8 cellular contexts compared by ENCODE assay signal in the genomic region with DNA sequence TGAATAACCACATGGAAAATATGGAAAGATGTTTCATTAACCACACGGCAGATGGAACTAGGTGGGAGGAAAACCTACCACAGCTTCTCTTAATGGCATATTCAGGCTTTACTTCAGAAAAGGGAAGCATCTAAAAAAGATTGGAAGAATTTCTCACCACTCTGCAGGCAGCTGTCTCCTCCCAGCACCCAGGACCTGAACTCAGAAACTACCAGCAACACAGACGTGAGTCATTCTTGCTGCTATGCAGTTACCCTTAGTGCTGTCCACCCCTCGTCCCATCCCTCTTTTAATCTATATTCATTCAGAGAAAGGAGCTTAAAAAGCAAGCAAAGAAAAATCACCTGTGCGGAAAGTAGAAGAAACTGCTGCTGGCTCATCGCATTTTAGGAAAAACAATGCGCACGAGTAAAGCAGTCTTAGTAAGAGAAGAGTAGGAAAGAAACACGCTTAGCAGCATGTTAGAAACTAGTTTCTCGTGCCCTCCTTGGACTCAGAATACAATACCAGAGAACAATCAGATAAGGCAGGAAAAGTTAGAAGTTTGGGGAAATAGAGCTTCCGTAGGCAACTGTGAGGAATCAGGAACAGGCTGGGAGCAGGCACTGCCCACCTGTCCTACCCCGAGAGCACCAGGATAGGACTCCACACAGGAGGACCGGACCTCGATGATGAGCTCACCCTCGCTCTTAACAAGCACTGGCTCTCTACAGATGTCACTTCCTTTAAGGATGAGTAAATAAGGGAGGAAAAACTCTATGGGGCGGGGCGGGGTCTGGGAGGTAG. TPM values are rescaled to one million over a fixed set of nuclear protein-coding genes. Genes with fewer than 3 reads are reported as not detected.
DNase-seq lines count a peak whose midpoint lies in the region; FAIRE-seq and TF ChIP-seq lines count a peak whose summit lies in the region.

No MANE protein-coding gene starts in this region.

- no peaks in the 10 kb centered on the region for H3K79me2 ChIP-seq in fibroblast of lung (ENCODE audit: control insufficient read depth, insufficient read depth, low read length)

- no peaks in the 10 kb centered on the region for H3K36me3 ChIP-seq in fibroblast of lung (ENCODE audit: control insufficient read depth, insufficient read depth, low read length)

- no peak overlapping the region for H3K9ac ChIP-seq in fibroblast of lung (ENCODE audit: insufficient read depth, low read length)

- no peak for TF ChIP-seq CTCF in fibroblast of lung (conservative IDR thresholded peaks at IDR 0.05 in 1 of 2, IDR thresholded peaks at IDR 0.05 in 1 of 2; ENCODE audit: low read depth in 1 of 2, low read length in 2 of 2)

- H3K9me3 ChIP-seq in fibroblast of lung (ENCODE audit: control insufficient read depth, insufficient read depth, low read depth, low read length): no peaks in the 10 kb centered on the region

- DNase-seq in Daoy (ENCODE audit: low read depth) (peak; percentile 66), H4 (ENCODE audit: low spot score) (peak; percentile 22), RCC 7860 (ENCODE audit: low spot score) (peak; percentile 43), fibroblast of lung (ENCODE audit: low read depth in 2 of 2) (peak; percentile 9 to 49), COLO829 (ENCODE audit: low spot score) (no peak), LoVo (ENCODE audit: low spot score) (no peak), COR-L47 (lab: John Stamatoyannopoulos, UW) (no peak)
- no peak for DNase-seq in stimulated activated CD8-positive, alpha-beta memory T cell treated with anti-CD3 and anti-CD28 coated beads, Interleukin-4, amount 100 ng/mL, for 48 hours

- FAIRE-seq in RCC 7860 (lab: Jason Lieb, UNC): no peak

- no peak overlapping the region for H3K27ac ChIP-seq in fibroblast of lung (ENCODE audit: insufficient read depth, low read length)

- peaks cover 8% of the 10 kb centered on the region for H3K4me1 ChIP-seq in fibroblast of lung (ENCODE audit: control insufficient read depth, extremely low read depth, insufficient read depth, low read length)

- H2AFZ ChIP-seq in fibroblast of lung (ENCODE audit: low read length): no peak overlapping the region

- no peak overlapping the region for H3K4me2 ChIP-seq in fibroblast of lung (ENCODE audit: extremely low read depth, insufficient read depth, low read length)

- no peak overlapping the region for H3K4me3 ChIP-seq in fibroblast of lung (replicated peaks in 1 of 4; ENCODE audit: control extremely low read depth in 1 of 4, insufficient read depth in 1 of 4, low read depth in 3 of 4, low read length in 4 of 4)

- no peaks in the 10 kb centered on the region for H3K27me3 ChIP-seq in fibroblast of lung (ENCODE audit: control insufficient read depth, insufficient read depth, low read length)

- H4K20me1 ChIP-seq in fibroblast of lung (ENCODE audit: control insufficient read depth, extremely low read depth, insufficient read depth, low read length): no peaks in the 10 kb centered on the region

RNA-seq across cellular contexts. Expression of a gene that starts 48.1 kb away (rescaled TPM):
- total RNA-seq in Daoy (2014; rRNA removed; shearing (Covaris generic)): 0.17 TPM in 1 of 2 replicates, not detected in the other
- total RNA-seq in H4 (2014; rRNA removed; shearing (Covaris generic)): not detected in 2 replicates
- total RNA-seq in fibroblast of lung: under 0.01 and 0.17 TPM in 2 replicates
- 0.12 and 0.33 TPM in 2 replicates for polyA plus RNA-seq in fibroblast of lung
- polyA plus RNA-seq in fibroblast of lung (2012): 0.09 and 0.16 TPM in 2 replicates
- polyA minus RNA-seq in fibroblast of lung (ENCODE audit: low replicate concordance): 1.3 TPM in 1 of 2 replicates, not detected in the other

Comparison
In these comparisons a context has a peak if more than half of its experiments do, and no peak if none do; other contexts are left out.
1. DNase-seq: peak in Daoy (single experiment), H4 (single experiment), RCC 7860 (single experiment) and fibroblast of lung (2 of 2); none in COLO829 (single experiment), stimulated activated CD8-positive, alpha-beta memory T cell treated with anti-CD3 and anti-CD28 coated beads, Interleukin-4, amount 100 ng/mL, for 48 hours (single experiment), LoVo (single experiment) and COR-L47 (single experiment).